In the genomic region with DNA sequence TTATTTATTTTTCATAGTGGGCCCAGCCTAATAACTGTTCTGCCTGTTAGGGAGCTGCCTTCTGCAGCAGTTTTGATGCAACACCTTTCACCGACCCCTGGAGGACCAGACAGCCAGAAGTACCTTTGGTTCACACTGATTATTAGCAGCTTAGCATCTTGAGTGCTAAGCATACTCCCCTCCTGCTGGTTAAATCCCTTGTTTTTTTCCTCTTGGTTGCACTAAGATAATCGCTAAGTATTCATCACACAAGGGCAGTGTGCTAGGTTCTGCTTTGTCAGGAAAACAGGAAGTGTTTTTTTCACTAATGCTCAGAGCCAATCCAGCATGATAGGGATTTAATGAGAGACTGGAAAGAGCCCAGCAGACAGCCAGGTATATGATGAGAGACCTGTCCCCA, we compare ENCODE assay signal across 12 cellular contexts.
DNase-seq lines count a peak whose midpoint lies in the region; ATAC-seq and TF ChIP-seq lines count a peak whose summit lies in the region.
"Had no signal": no experiment of that assay in that cellular context is flagged by ENCODE, and none has a peak within 500 bp of the region (broad histone marks: within the 10 kb centered on the region; RNA-seq: fewer than 3 reads in every experiment).

No MANE protein-coding gene starts in this region.

- in situ Hi-C loops in GM13976 (cut with MboI; ENCODE audit: low sequenced_read_pairs, unreplicated experiment), result no loop called here

- no peaks in the 10 kb centered on the region for H3K9me3 ChIP-seq in A673 (ENCODE audit: low read depth, low read length, poor library complexity, severe bottlenecking)
- no peaks in the 10 kb centered on the region for H3K9me3 ChIP-seq in CD8-positive, alpha-beta memory T cell (ENCODE audit: low read length)
- H3K9me3 ChIP-seq: testis had no signal

- BruUV-seq in A673 (replicated peaks; lab: Mats Ljungman, UMichigan), result no TSS peak

- POLR2A ChIA-PET in A673 (lab: Charles Lee; ENCODE audit: low non-redundant PET), result no interaction called here
- POLR2A ChIA-PET in CD8-positive, alpha-beta memory T cell (lab: Charles Lee), result no interaction called here
- POLR2A ChIA-PET in activated naive CD8-positive, alpha-beta T cell treated with anti-CD3 and anti-CD28 coated beads, Interleukin-2, amount 10 ng/mL, durations not matched to agents 7 days and 5 days (lab: Charles Lee), result interaction anchor here (1.2 to 5.4 kb wide), 4 partner anchors 12 to 438 kb away, joined by 3 to 41 read pairs (median 13); no protein-coding TSS in a partner anchor

- intact Hi-C loops in A673 (cut with micrococcal nuclease; ENCODE audit: unreplicated experiment), result no loop called here

- H3K9me3 Mint-ChIP-seq in CD8-positive, alpha-beta memory T cell, result peaks cover 0 to 14% (median 6%) of the 10 kb centered on the region in 5 donors
- peaks cover 29% of the 10 kb centered on the region for H3K9me3 Mint-ChIP-seq in activated naive CD8-positive, alpha-beta T cell treated with anti-CD3 and anti-CD28 coated beads, Interleukin-2, amount 10 ng/mL, durations not matched to agents 7 days and 5 days

- peaks cover 64 to 84% (median 77%) of the 10 kb centered on the region in 3 donors for H3K4me1 Mint-ChIP-seq in CD8-positive, alpha-beta memory T cell
- peaks cover 54% of the 10 kb centered on the region for H3K4me1 Mint-ChIP-seq in activated naive CD8-positive, alpha-beta T cell treated with anti-CD3 and anti-CD28 coated beads, Interleukin-2, amount 10 ng/mL, durations not matched to agents 7 days and 5 days

- H3K27ac ChIP-seq in A673 (ENCODE audit: low read depth, low read length, poor library complexity, severe bottlenecking), result no peak overlapping the region
- no peak overlapping the region for H3K27ac ChIP-seq in CD8-positive, alpha-beta memory T cell (ENCODE audit: low read depth, low read length)
- H3K27ac ChIP-seq: testis had no signal

- peaks cover 1 to 27% (median 2%) of the 10 kb centered on the region in 3 donors for H3K36me3 Mint-ChIP-seq in CD8-positive, alpha-beta memory T cell
- H3K36me3 Mint-ChIP-seq in activated naive CD8-positive, alpha-beta T cell treated with anti-CD3 and anti-CD28 coated beads, Interleukin-2, amount 10 ng/mL, durations not matched to agents 7 days and 5 days, result peaks cover 42% of the 10 kb centered on the region
- H3K36me3 Mint-ChIP-seq: IgD-negative memory B cell had no signal

- H3K4me3 Mint-ChIP-seq in CD8-positive, alpha-beta memory T cell, result peak overlapping the region in 5 of 7 donors; percentile 66 to 78 (median 72)
- H3K4me3 Mint-ChIP-seq in activated naive CD8-positive, alpha-beta T cell treated with anti-CD3 and anti-CD28 coated beads, Interleukin-2, amount 10 ng/mL, durations not matched to agents 7 days and 5 days, result peak overlapping the region; percentile 59
- H3K4me3 Mint-ChIP-seq: activated naive CD4-positive, alpha-beta T cell treated with anti-CD3 and anti-CD28 coated beads for 36 hours; IgD-negative memory B cell had no signal

- H3K27ac Mint-ChIP-seq in CD8-positive, alpha-beta memory T cell, result peak overlapping the region; percentile 64 to 96 (median 92)
- H3K27ac Mint-ChIP-seq in activated naive CD8-positive, alpha-beta T cell treated with anti-CD3 and anti-CD28 coated beads, Interleukin-2, amount 10 ng/mL, durations not matched to agents 7 days and 5 days, result peak overlapping the region; percentile 87

- H3K27me3 Mint-ChIP-seq in CD8-positive, alpha-beta memory T cell, result no peaks in the 10 kb centered on the region
- peaks cover 2% of the 10 kb centered on the region for H3K27me3 Mint-ChIP-seq in activated naive CD8-positive, alpha-beta T cell treated with anti-CD3 and anti-CD28 coated beads, Interleukin-2, amount 10 ng/mL, durations not matched to agents 7 days and 5 days
- H3K27me3 Mint-ChIP-seq: IgD-negative memory B cell had no signal

- no peaks in the 10 kb centered on the region for H3K27me3 ChIP-seq in A673 (replicated peaks; ENCODE audit: insufficient read depth, low read depth, low read length, poor library complexity)
- H3K27me3 ChIP-seq in CD8-positive, alpha-beta memory T cell (ENCODE audit: insufficient read depth, low read length, poor library complexity, severe bottlenecking), result no peaks in the 10 kb centered on the region
- H3K27me3 ChIP-seq: testis had no signal

- no peak overlapping the region for H3K4me3 ChIP-seq in A673 (ENCODE audit: low read depth, low read length, poor library complexity, severe bottlenecking)
- H3K4me3 ChIP-seq in CD8-positive, alpha-beta memory T cell (ENCODE audit: low read length), result peak overlapping the region; percentile 32
- H3K4me3 ChIP-seq: testis had no signal

- ATAC-seq in activated naive CD8-positive, alpha-beta T cell treated with anti-CD3 and anti-CD28 coated beads, Interleukin-2, amount 10 ng/mL, durations not matched to agents 7 days and 5 days (ENCODE audit: low read depth), result no peak
- no peak for ATAC-seq in GM21390 (IDR thresholded peaks at IDR 0.05; ENCODE audit: unreplicated experiment)

- no peaks in the 10 kb centered on the region for H3K4me1 ChIP-seq in A673 (ENCODE audit: insufficient read depth, low read length, poor library complexity, severe bottlenecking)
- peaks cover 73% of the 10 kb centered on the region for H3K4me1 ChIP-seq in CD8-positive, alpha-beta memory T cell (ENCODE audit: insufficient read depth, low read length)
- H3K4me1 ChIP-seq: testis had no signal

- no peak for TF ChIP-seq CTCF in A673 (conservative IDR thresholded peaks at IDR 0.05; ENCODE audit: low read depth, low read length)
- no peak for TF ChIP-seq CTCF in GM13976 (IDR thresholded peaks at IDR 0.05; ENCODE audit: borderline replicate concordance, control extremely low read depth, extremely low read depth, insufficient read depth, missing control alignments)

- peak; percentile 19 for DNase-seq in A673 (ENCODE audit: low spot score)
- no peak for DNase-seq in CD8-positive, alpha-beta memory T cell
- peak; percentile 98 to 100 for DNase-seq in NCI-H524 (lab: John Stamatoyannopoulos, UW)
- DNase-seq in activated naive CD8-positive, alpha-beta T cell treated with anti-CD3 and anti-CD28 coated beads, Interleukin-2, amount 10 ng/mL, durations not matched to agents 7 days and 5 days, result no peak
- no peak for DNase-seq in SKM-1 (lab: John Stamatoyannopoulos, UW; ENCODE audit: unreplicated experiment)
- DNase-seq in GM13976 (ENCODE audit: low spot score), result no peak
- DNase-seq in NCI-H345 treated with DMSO at 0.1 percent for 48 hours (lab: John Stamatoyannopoulos, UW; ENCODE audit: unreplicated experiment), result no peak
- DNase-seq: activated naive CD4-positive, alpha-beta T cell treated with anti-CD3 and anti-CD28 coated beads for 36 hours; small intestine; testis had no signal

- CTCF ChIA-PET in A673 (lab: Charles Lee), result no interaction called here
- CTCF ChIA-PET in CD8-positive, alpha-beta memory T cell (lab: Charles Lee), result interaction anchor here (1.5 to 2.3 kb wide), 3 partner anchors 78 to 434 kb away, joined by 3 to 12 read pairs (median 4); no protein-coding TSS in a partner anchor

- H3K36me3 ChIP-seq in A673 (ENCODE audit: insufficient read depth, low read length, poor library complexity, severe bottlenecking), result no peaks in the 10 kb centered on the region
- no peaks in the 10 kb centered on the region for H3K36me3 ChIP-seq in CD8-positive, alpha-beta memory T cell (ENCODE audit: insufficient read depth, low read length)

Comparison
In these comparisons a context has a peak if more than half of its experiments do, and no peak if none do; other contexts are left out.
1. DNase-seq: peak in A673 (single experiment) and NCI-H524 (2 of 2); none in CD8-positive, alpha-beta memory T cell (0 of 5), activated naive CD8-positive, alpha-beta T cell treated with anti-CD3 and anti-CD28 coated beads, Interleukin-2, amount 10 ng/mL, durations not matched to agents 7 days and 5 days (single experiment), SKM-1 (single experiment), GM13976 (single experiment) and NCI-H345 treated with DMSO at 0.1 percent for 48 hours (single experiment).